ENCODE assay signal across 8 cellular contexts in genomic region chr17:45317113-45317820, GRCh38. TPM values are rescaled to one million over a fixed set of nuclear protein-coding genes. Genes with fewer than 3 reads are reported as not detected.
DNase-seq lines count a peak whose midpoint lies in the region; ATAC-seq, FAIRE-seq and TF ChIP-seq lines count a peak whose summit lies in the region.

No MANE protein-coding gene starts in this region.

- peak overlapping the region; percentile 98 for H3K27ac Mint-ChIP-seq in T-helper 17 cell

- H3K4me1 Mint-ChIP-seq in T-helper 17 cell, result peaks cover 72% of the 10 kb centered on the region

- no peak for TF ChIP-seq CTCF in prostate gland (IDR thresholded peaks at IDR 0.05)

- H3K9me3 ChIP-seq in T-helper 17 cell (ENCODE audit: control insufficient read depth, low read length, poor library complexity, severe bottlenecking) (no peaks in the 10 kb centered on the region), prostate gland (no peaks in the 10 kb centered on the region)

- peak overlapping the region; percentile 71 to 96 for H3K27ac ChIP-seq in prostate gland

- H3K36me3 ChIP-seq in prostate gland, result no peaks in the 10 kb centered on the region

- intact Hi-C loops in left ventricle myocardium superior (cut with micrococcal nuclease) (no loop called here), prostate gland (cut with DNase I) (loop anchor here (2.0 to 5.0 kb wide), 3 partner anchors 40 to 170 kb away; partner anchors contain the start of gene HEXIM1)

- H3K27me3 Mint-ChIP-seq in T-helper 17 cell, result no peaks in the 10 kb centered on the region

- no peaks in the 10 kb centered on the region for H3K27me3 ChIP-seq in prostate gland (replicated peaks; ENCODE audit: insufficient read depth)

- peaks cover 7% of the 10 kb centered on the region for H3K36me3 Mint-ChIP-seq in T-helper 17 cell (ENCODE audit: low read depth)

- H3K4me1 ChIP-seq in prostate gland (replicated peaks), result peaks cover 22% of the 10 kb centered on the region

- peak overlapping the region; percentile 97 for H3K4me3 Mint-ChIP-seq in T-helper 17 cell

- peak overlapping the region; percentile 73 to 86 for H3K4me3 ChIP-seq in prostate gland

- TF ChIP-seq POLR2A in prostate gland (IDR thresholded peaks at IDR 0.05), result no peak

- FAIRE-seq in urothelium cell line (lab: Jason Lieb, UNC), result peak; percentile 88

- peak; percentile 47 for ATAC-seq in GM18499 (IDR thresholded peaks at IDR 0.05; ENCODE audit: insufficient read depth, unreplicated experiment)
- ATAC-seq in HG02938 (IDR thresholded peaks at IDR 0.05; ENCODE audit: unreplicated experiment), result peak; percentile 72
- ATAC-seq in T-helper 17 cell, result peak; percentile 86
- peak; percentile 91 for ATAC-seq in left ventricle myocardium superior

- under 1% methylated on average over 53 of the region's 53 CpGs for WGBS in prostate gland

- DNase-seq in NCI-H1694 treated with DMSO at 0.1 percent for 48 hours (lab: John Stamatoyannopoulos, UW) (peak; percentile 100), T-helper 17 cell (peak; percentile 98 to 100 (median 99)), anterior cingulate cortex (lab: John Stamatoyannopoulos, UW) (peak; percentile 93 to 100 (median 99)), left ventricle myocardium superior (peak; percentile 100), prostate gland (ENCODE audit: low spot score) (peak; percentile 100), urothelium cell line (ENCODE audit: low spot score) (peak; percentile 99)

RNA-seq across cellular contexts. Expression of gene MAP3K14, which starts 0.4 kb away (rescaled TPM):
- total RNA-seq in T-helper 17 cell (10 to 100 TPM; 43.8 to 49.1 TPM), left ventricle myocardium superior (16.6 TPM), prostate gland (10 to 100 TPM; 12.5 to 16.1 TPM)

RNA-seq across cellular contexts. Expression of gene SPATA32, which starts 55.4 kb away (rescaled TPM):
- total RNA-seq in T-helper 17 cell (under 1 TPM in 1 of 2 donors, not detected in 1; 0.17 TPM), left ventricle myocardium superior (not detected), prostate gland (1 to 10 TPM in 1 of 2 donors, not detected in 1; 3.2 TPM)

Comparison
In these comparisons a context has a peak if more than half of its experiments do, and no peak if none do; other contexts are left out.
1. Peak in every context shown above with its lines: DNase-seq, ATAC-seq, H3K4me3 ChIP-seq and H3K27ac ChIP-seq.